ENCODE assay signal across 23 cellular contexts in genomic region chr11:33741806-33742205, GRCh38. TPM values are rescaled to one million over a fixed set of nuclear protein-coding genes. Genes with fewer than 3 reads are reported as not detected.
"Had no signal": no experiment of that assay in that cellular context is flagged by ENCODE, and none has a peak within 500 bp of the region (broad histone marks: within the 10 kb centered on the region; RNA-seq: fewer than 3 reads in every experiment).

No MANE protein-coding gene starts in this region.

- H3K9me3 Mint-ChIP-seq: naive thymus-derived CD8-positive, alpha-beta T cell; stimulated activated naive B cell treated with anti-CD40 and anti-IgM and Interleukin-4, amounts not matched to agents 10 μg/mL and 1 μg/mL and 100 μg/mL, for 72 hours; stimulated activated naive CD8-positive, alpha-beta T cell treated with anti-CD3 and anti-CD28 coated beads, Interleukin-15, amount 100 ng/mL, for 72 hours had no signal

- H3K9me3 ChIP-seq: gastrocnemius medialis, heart right ventricle, mucosa of descending colon, neutrophil, psoas muscle, sigmoid colon, testis, tibial nerve, upper lobe of right lung, vagina had no signal

- H3K27me3 Mint-ChIP-seq: naive thymus-derived CD8-positive, alpha-beta T cell; stimulated activated naive B cell treated with anti-CD40 and anti-IgM and Interleukin-4, amounts not matched to agents 10 μg/mL and 1 μg/mL and 100 μg/mL, for 72 hours had no signal

- H3K27ac ChIP-seq: heart right ventricle, neutrophil, psoas muscle, sigmoid colon, skin epidermis, testis, upper lobe of right lung, vagina had no signal

- DNase-seq: effector memory CD4-positive, alpha-beta T cell; gastrocnemius medialis; heart right ventricle; hypothalamus; mammary epithelial cell; mucosa of descending colon; psoas muscle; retina; sigmoid colon; stimulated activated CD4-positive, alpha-beta T cell treated with anti-CD3 and anti-CD28 coated beads, Interleukin-2, amount 100 ng/mL, for 24 hours; stimulated activated CD4-positive, alpha-beta T cell treated with anti-CD3 and anti-CD28 coated beads, Interleukin-4, amount 100 ng/mL, for 4 hours; stimulated activated naive B cell treated with anti-CD40 and anti-IgM and Interleukin-4, amounts not matched to agents 10 μg/mL and 1 μg/mL and 100 μg/mL, for 72 hours; stimulated activated naive CD8-positive, alpha-beta T cell treated with anti-CD3 and anti-CD28 coated beads, Interleukin-15, amount 100 ng/mL, for 72 hours; testis; upper lobe of right lung had no signal

- H3K4me3 ChIP-seq: gastrocnemius medialis, heart right ventricle, mucosa of descending colon, psoas muscle, sigmoid colon, skin epidermis, testis, tibial nerve, upper lobe of right lung, vagina had no signal

- H3K4me3 Mint-ChIP-seq: naive thymus-derived CD8-positive, alpha-beta T cell; stimulated activated naive B cell treated with anti-CD40 and anti-IgM and Interleukin-4, amounts not matched to agents 10 μg/mL and 1 μg/mL and 100 μg/mL, for 72 hours; stimulated activated naive CD8-positive, alpha-beta T cell treated with anti-CD3 and anti-CD28 coated beads, Interleukin-15, amount 100 ng/mL, for 72 hours had no signal

- ATAC-seq: stimulated activated naive CD8-positive, alpha-beta T cell treated with anti-CD3 and anti-CD28 coated beads, Interleukin-15, amount 100 ng/mL, for 72 hours had no signal

- H3K27me3 ChIP-seq: gastrocnemius medialis, heart right ventricle, neutrophil, sigmoid colon, testis, tibial nerve, upper lobe of right lung, vagina had no signal

- H3K27ac Mint-ChIP-seq: stimulated activated naive B cell treated with anti-CD40 and anti-IgM and Interleukin-4, amounts not matched to agents 10 μg/mL and 1 μg/mL and 100 μg/mL, for 72 hours; stimulated activated naive CD8-positive, alpha-beta T cell treated with anti-CD3 and anti-CD28 coated beads, Interleukin-15, amount 100 ng/mL, for 72 hours had no signal

RNA-seq across cellular contexts. Expression of gene C11orf91, which starts 41.2 kb away (rescaled TPM):
- total RNA-seq: fibroblast of lung, gastrocnemius medialis, osteoblast, sigmoid colon, tibial nerve, vagina had no signal
- polyA plus RNA-seq: naive thymus-derived CD8-positive, alpha-beta T cell; neural cell; sigmoid colon had no signal
